In genomic region chr5:52993367-52993766, GRCh38 we compare ENCODE assay signal across 25 cellular contexts. TPM values are rescaled to one million over a fixed set of nuclear protein-coding genes. Genes with fewer than 3 reads are reported as not detected.
DNase-seq lines count a peak whose midpoint lies in the region; ATAC-seq and TF ChIP-seq lines count a peak whose summit lies in the region.
"Had no signal": no experiment of that assay in that cellular context is flagged by ENCODE, and none has a peak within 500 bp of the region (broad histone marks: within the 10 kb centered on the region; RNA-seq: fewer than 3 reads in every experiment).

No MANE protein-coding gene starts in this region.

- in situ Hi-C loops in GM23248 (cut with MboI), result no loop called here

- H3K9me2 ChIP-seq in GM23248 (ENCODE audit: insufficient read depth) (no peaks in the 10 kb centered on the region), PC-3 (replicated peaks; ENCODE audit: low read length) (no peaks in the 10 kb centered on the region)

- H3K4me2 ChIP-seq in GM23248 (ENCODE audit: unreplicated experiment) (peak overlapping the region; percentile 1), PC-3 (ENCODE audit: low read length) (peak overlapping the region; percentile 86)
- H3K4me2 ChIP-seq: A549; BLaER1 treated with 17β-estradiol and CSF1 and Interleukin-3, amounts not matched to agents 10 nM and 100 nM had no signal

- CTCF ChIA-PET in PC-3 (lab: Charles Lee), result no interaction called here

- 94 to 96% methylated on average over 2 of the region's 2 CpGs for WGBS in GM23248 (ENCODE audit: low coverage in 1 of 2, low lambda C conversion rate in 2 of 2, missing lambda C conversion rate in 2 of 2), 2 experiments

- no peaks in the 10 kb centered on the region for H3K9me3 ChIP-seq in GM23248 (ENCODE audit: low read depth)
- H3K9me3 ChIP-seq in PC-3 (ENCODE audit: low read length), result no peaks in the 10 kb centered on the region
- H3K9me3 ChIP-seq: A549; BLaER1 treated with 17β-estradiol and CSF1 and Interleukin-3, amounts not matched to agents 10 nM and 100 nM; HAP-1; MG63 had no signal

- no TSS peak for BruUV-seq in PC-3 (replicated peaks; lab: Mats Ljungman, UMichigan)

- TF ChIP-seq CTCF in PC-3 (conservative IDR thresholded peaks at IDR 0.05; ENCODE audit: low read depth, low read length), result no peak
- no peak for TF ChIP-seq CTCF in dorsolateral prefrontal cortex (IDR thresholded peaks at IDR 0.05 in 54 of 56, conservative IDR thresholded peaks at IDR 0.05 in 2 of 56; ENCODE audit: low read depth in 1 of 56, partially characterized antibody in 56 of 56)

- H4K20me1 ChIP-seq in GM23248 (ENCODE audit: insufficient read depth) (no peaks in the 10 kb centered on the region), PC-3 (ENCODE audit: low read length) (peaks cover 74% of the 10 kb centered on the region)

- H3K27me3 ChIP-seq in GM23248 (replicated peaks; ENCODE audit: insufficient read depth) (no peaks in the 10 kb centered on the region), PC-3 (ENCODE audit: low read length) (no peaks in the 10 kb centered on the region), dorsolateral prefrontal cortex (peaks cover 0 to 79% (median 37%) of the 10 kb centered on the region in 45 donors), layer of hippocampus (ENCODE audit: control insufficient read depth, insufficient read depth, low read length) (no peaks in the 10 kb centered on the region)
- H3K27me3 ChIP-seq: MG63 had no signal

- H2AFZ ChIP-seq in GM23248, result no peak overlapping the region
- no peak overlapping the region for H2AFZ ChIP-seq in PC-3 (ENCODE audit: low read length)

- peaks cover 45% of the 10 kb centered on the region for H3K4me1 ChIP-seq in GM23248 (ENCODE audit: insufficient read depth)
- peaks cover 56% of the 10 kb centered on the region for H3K4me1 ChIP-seq in PC-3 (ENCODE audit: insufficient read depth, low read length)

- H3K36me3 ChIP-seq in GM23248 (ENCODE audit: low read depth) (0 out of 2 replicates have a peak, but pooled peaks cover 4% of the 10 kb centered on the region), PC-3 (ENCODE audit: low read depth, low read length) (peaks cover 54% of the 10 kb centered on the region)
- H3K36me3 ChIP-seq: HAP-1 had no signal

- H3F3A ChIP-seq in GM23248 (ENCODE audit: insufficient read depth) (peaks cover 54% of the 10 kb centered on the region), PC-3 (ENCODE audit: low read length, unreplicated experiment) (peaks cover 2% of the 10 kb centered on the region)

- POLR2A ChIA-PET in PC-3 (lab: Charles Lee; ENCODE audit: unreplicated experiment), result no interaction called here

- no peak overlapping the region for H3K4me3 ChIP-seq in GM23248
- H3K4me3 ChIP-seq in PC-3 (ENCODE audit: low read length), result peak overlapping the region; percentile 89
- H3K4me3 ChIP-seq in dorsolateral prefrontal cortex, result no peak overlapping the region
- H3K4me3 ChIP-seq: A549; BLaER1 treated with 17β-estradiol and CSF1 and Interleukin-3, amounts not matched to agents 10 nM and 100 nM; HAP-1; MG63 had no signal

- H3K9ac ChIP-seq in GM23248 (no peak overlapping the region), PC-3 (ENCODE audit: low read length) (no peak overlapping the region)
- H3K9ac ChIP-seq: BLaER1 treated with 17β-estradiol and CSF1 and Interleukin-3, amounts not matched to agents 10 nM and 100 nM had no signal

- DNase-seq in GM23248 (no peak), PC-3 (no peak), dorsolateral prefrontal cortex (no peak), SKM-1 treated with dmso at 0.1 percent for 144 hours (lab: John Stamatoyannopoulos, UW; ENCODE audit: unreplicated experiment) (no peak), SHP77 (lab: John Stamatoyannopoulos, UW) (no peak)
- DNase-seq: AML-193; CD4-positive, alpha-beta memory T cell; COR-L47; GOT3; KBM-7; MG63; NCI-H1105 treated with DMSO at 0.1 percent for 48 hours; NCI-H146; NCI-H1930; NCI-H2107; NCI-H526; NCI-H82; NK-92 treated with Interleukin-12 subunit alpha and Interleukin-12 subunit beta, amount 100 ng/mL, for 24 hours; SHP77 treated with DMSO at 0.1 percent for 48 hours had no signal

- intact Hi-C loops in PC-3 (cut with micrococcal nuclease), result no loop called here
- intact Hi-C loops in dorsolateral prefrontal cortex (cut with DNase I), result no loop called here

- H3K27ac ChIP-seq in GM23248 (no peak overlapping the region), PC-3 (ENCODE audit: low read length) (no peak overlapping the region), dorsolateral prefrontal cortex (peak overlapping the region in 50 of 59 donors; percentile 0 to 98 (median 94)), layer of hippocampus (ENCODE audit: low read depth, low read length) (peak overlapping the region; percentile 21)
- H3K27ac ChIP-seq: A549; BLaER1 treated with 17β-estradiol and CSF1 and Interleukin-3, amounts not matched to agents 10 nM and 100 nM; RWPE1 had no signal

- H3K79me2 ChIP-seq in GM23248 (ENCODE audit: insufficient read depth) (peaks cover 91% of the 10 kb centered on the region), PC-3 (ENCODE audit: low read length) (peaks cover 92% of the 10 kb centered on the region)

- ATAC-seq in PC-3 (no peak), HG03159 (IDR thresholded peaks at IDR 0.05; ENCODE audit: unreplicated experiment) (no peak)
- ATAC-seq: A549 had no signal

RNA-seq across cellular contexts. Expression of gene ITGA2, which starts 4.2 kb away (rescaled TPM):
- total RNA-seq in GM23248 (2014; rRNA removed; shearing (Covaris generic)), result 21.5 and 24.3 TPM in 2 replicates
- 10.3 and 10.4 TPM in 2 replicates for polyA plus RNA-seq in GM23248 (2016; fragmentation: Nextera tagmentation; extraction: Ambion mirVana)
- total RNA-seq in PC-3 (2014; rRNA removed) (32.4 and 36.7 TPM in 2 replicates), dorsolateral prefrontal cortex (10 to 100 TPM in 39 of 120 experiments, 1 to 10 TPM in 80, under 1 TPM in 1; 0.84 to 36.5 (median 7.3) TPM)

Comparison
In these comparisons a context has a peak if more than half of its experiments do, and no peak if none do; other contexts are left out.
1. H3K27ac ChIP-seq: peak in dorsolateral prefrontal cortex (50 of 59) and layer of hippocampus (single experiment); none in GM23248 (single experiment) and PC-3 (single experiment).